In genomic region chr1:43204394-43204793, GRCh38 we compare ENCODE assay signal across 26 cellular contexts. TPM values are rescaled to one million over a fixed set of nuclear protein-coding genes. Genes with fewer than 3 reads are reported as not detected.
A peak's percentile ranks its signal among the peaks of the same experiment; 100 is the strongest.
DNase-seq lines count a peak whose midpoint lies in the region; ATAC-seq, FAIRE-seq and TF ChIP-seq lines count a peak whose summit lies in the region.
"Had no signal": no experiment of that assay in that cellular context is flagged by ENCODE, and none has a peak within 500 bp of the region (broad histone marks: within the 10 kb centered on the region; RNA-seq: fewer than 3 reads in every experiment).

No MANE protein-coding gene starts in this region.

- H3K9me3 Mint-ChIP-seq in mesothelial cell of epicardium: peaks cover 10% of the 10 kb centered on the region

- no peak for FAIRE-seq in A549 (lab: Jason Lieb, UNC)
- FAIRE-seq: D721Med, GM19239, H54, HepG2 had no signal

- peaks cover 27% of the 10 kb centered on the region for H3K4me1 Mint-ChIP-seq in mesothelial cell of epicardium
- H3K4me1 Mint-ChIP-seq: CD8-positive, alpha-beta memory T cell had no signal

- H3K9me3 ChIP-seq in A549: 0 out of 3 replicates have a peak, but pooled peaks cover 3% of the 10 kb centered on the region
- H3K9me3 ChIP-seq: Peyer's patch had no signal

- peaks cover 26% of the 10 kb centered on the region for H3K4me1 ChIP-seq in A549

- H3K27me3 Mint-ChIP-seq in mesothelial cell of epicardium (ENCODE audit: low read depth): no peaks in the 10 kb centered on the region

- no peak overlapping the region for H3K4me3 ChIP-seq in A549
- H3K4me3 ChIP-seq: Peyer's patch had no signal

- DNase-seq in A549 (ENCODE audit: low read depth in 1 of 2, low spot score in 1 of 2): no peak
- peak; percentile 34 for DNase-seq in GM13977 (ENCODE audit: low spot score)
- peak; percentile 13 for DNase-seq in RPMI7951 (ENCODE audit: low read depth)
- no peak for DNase-seq in mesothelial cell of epicardium (ENCODE audit: low spot score in 2 of 2, unreplicated experiment in 2 of 2)
- no peak for DNase-seq in A172 (ENCODE audit: low spot score)
- no peak for DNase-seq in stimulated activated CD8-positive, alpha-beta memory T cell treated with anti-CD3 and anti-CD28 coated beads, Interleukin-4, amount 100 ng/mL, for 48 hours
- no peak for DNase-seq in dermis blood vessel endothelial cell
- no peak for DNase-seq in stimulated activated naive CD4-positive, alpha-beta T cell treated with Interleukin-2 at 50 U/mL for 16 hours (lab: John Stamatoyannopoulos, UW)
- DNase-seq: 8988T; CD8-positive, alpha-beta memory T cell; DMS79; KBM-7; NCI-H1092 treated with DMSO at 0.1 percent for 48 hours; NCI-H1436 treated with DMSO at 0.1 percent for 48 hours; NCI-H2029; NCI-H2227 treated with DMSO at 0.1 percent for 48 hours; NCI-H524; NCI-H774; NK-92 treated with Interleukin-12 subunit alpha and Interleukin-12 subunit beta, amount 100 ng/mL, for 24 hours; Peyer's patch had no signal

- no peak for TF ChIP-seq CTCF in A549 (IDR thresholded peaks at IDR 0.05)
- no peak for TF ChIP-seq CTCF in GM13977 (IDR thresholded peaks at IDR 0.05; ENCODE audit: extremely low read depth, insufficient read depth, missing control alignments)
- TF ChIP-seq CTCF in mesothelial cell of epicardium (IDR thresholded peaks at IDR 0.05; ENCODE audit: unreplicated experiment): no peak

- TF ChIP-seq POLR2A in A549 (IDR thresholded peaks at IDR 0.05; ENCODE audit: low read length): no peak

- ATAC-seq in A549: no peak
- ATAC-seq: HepG2 had no signal

- no peak overlapping the region for H3K4me2 ChIP-seq in A549

- POLR2A ChIA-PET in A549 (lab: Yijun Ruan, JAX): no interaction called here

- no peak for TF ChIP-seq RAD21 in A549 (conservative IDR thresholded peaks at IDR 0.05 in 1 of 2, IDR thresholded peaks at IDR 0.05 in 1 of 2)

- WGBS in A549 (ENCODE audit: missing lambda C conversion rate): 94% methylated on average over 1 of the region's 1 CpG

- peaks cover 9% of the 10 kb centered on the region for H3K36me3 Mint-ChIP-seq in mesothelial cell of epicardium
- H3K36me3 Mint-ChIP-seq: CD8-positive, alpha-beta memory T cell had no signal

- no peak overlapping the region for H3K4me3 Mint-ChIP-seq in mesothelial cell of epicardium
- H3K4me3 Mint-ChIP-seq: CD8-positive, alpha-beta memory T cell had no signal

- peak overlapping the region; percentile 40 for H3K27ac Mint-ChIP-seq in mesothelial cell of epicardium
- H3K27ac Mint-ChIP-seq: CD8-positive, alpha-beta memory T cell had no signal

- in situ Hi-C loops in GM13977 (cut with MboI; ENCODE audit: low pct_unique_long_range_greater_than_20kb, low sequenced_read_pairs, unreplicated experiment): no loop called here

- CTCF ChIA-PET in A549 (lab: Yijun Ruan, JAX): interaction anchor here (1.2 kb wide), 1 partner anchor 210 kb away, joined by 3 read pairs; no protein-coding TSS in a partner anchor

- H3K27ac ChIP-seq in A549: peak overlapping the region; percentile 89 to 92; a peak in 5 of 6 replicates
- H3K27ac ChIP-seq: C4-2B, Peyer's patch had no signal

- no peak for TF ChIP-seq EP300 in A549 (IDR thresholded peaks at IDR 0.05)

TF ChIP-seq in A549, 52 proteins besides CTCF, POLR2A, EP300 and RAD21:
- no peak for TF ChIP-seq CHD2 (IDR thresholded peaks at IDR 0.05; ENCODE audit: low read length, partially characterized antibody)
- no peak for TF ChIP-seq TFCP2L1 (CRISPR knock-in tag; IDR thresholded peaks at IDR 0.05)
- TF ChIP-seq RCOR1 (IDR thresholded peaks at IDR 0.05; ENCODE audit: low read depth, low read length): no peak
- TF ChIP-seq MAX (IDR thresholded peaks at IDR 0.05): no peak
- no peak for TF ChIP-seq PBX3 (IDR thresholded peaks at IDR 0.05)
- no peak for TF ChIP-seq REST (IDR thresholded peaks at IDR 0.05)
- no peak for TF ChIP-seq FOSB (CRISPR knock-in tag; IDR thresholded peaks at IDR 0.05)
- TF ChIP-seq USF2 (IDR thresholded peaks at IDR 0.05): no peak
- no peak for TF ChIP-seq ELK1 (IDR thresholded peaks at IDR 0.05; ENCODE audit: low read depth, low read length)
- TF ChIP-seq HOXB13 (CRISPR knock-in tag; IDR thresholded peaks at IDR 0.05; ENCODE audit: low read depth): no peak
- no peak for TF ChIP-seq EHMT2 (IDR thresholded peaks at IDR 0.05; ENCODE audit: low read depth)
TF ChIP-seq in A549: peak in this region for 0.

RNA-seq across cellular contexts. Expression of gene CFAP57, which starts 32.3 kb away (rescaled TPM):
- polyA plus RNA-seq in A549 (2011; rRNA removed) (0.80 and 1.3 TPM in 2 replicates), A549 (2017; fragmentation: RNase III; extraction: RNeasy Plus Mini Kit Qiagen cat#74134 plus additional on column Dnase treatment) (0.54 to 0.73 TPM (median 0.62 TPM) in 3 replicates)
- polyA plus RNA-seq in A549 (2012; cell fraction: cytosol; rRNA removed): 0.22 and 0.35 TPM in 2 replicates
- 0.28 and 0.34 TPM in 2 replicates for polyA plus RNA-seq in A549 (2012; cell fraction: nucleus; rRNA removed)
- polyA minus RNA-seq in A549 (2011; rRNA and poly(A)+ RNA removed): 1.3 and 2.2 TPM in 2 replicates
- 0.10 and 0.48 TPM in 2 replicates for total RNA-seq in RPMI7951 (2014; rRNA removed; shearing (Covaris generic))
- total RNA-seq in mesothelial cell of epicardium (0.27 to 0.38 TPM (median 0.35 TPM) in 3 replicates), dermis blood vessel endothelial cell (0.14 and 0.17 TPM in 2 replicates)
- total RNA-seq in A172 (2014; rRNA removed; shearing (Covaris generic)): 0.12 and 0.98 TPM in 2 replicates
- total RNA-seq: HepG2, Peyer's patch, SK-MEL-5 had no signal
- polyA plus RNA-seq: CD8-positive, alpha-beta memory T cell had no signal

RNA-seq across cellular contexts. Expression of gene EBNA1BP2, which starts 32.3 kb away (rescaled TPM):
- polyA plus RNA-seq in A549 (2011; rRNA removed): 84.9 and 109 TPM in 2 replicates
- 133 and 149 TPM in 2 replicates for polyA plus RNA-seq in A549 (2012; cell fraction: cytosol; rRNA removed)
- 93.1 and 111 TPM in 2 replicates for polyA plus RNA-seq in A549 (2012; cell fraction: nucleus; rRNA removed)
- 139 to 178 TPM (median 151 TPM) in 3 replicates for polyA plus RNA-seq in A549 (2017; fragmentation: RNase III; extraction: RNeasy Plus Mini Kit Qiagen cat#74134 plus additional on column Dnase treatment)
- polyA minus RNA-seq in A549 (2011; rRNA and poly(A)+ RNA removed): 35.7 and 39.3 TPM in 2 replicates
- total RNA-seq in RPMI7951 (2014; rRNA removed; shearing (Covaris generic)): 175 and 197 TPM in 2 replicates
- total RNA-seq in mesothelial cell of epicardium: 49.1 to 51.3 TPM (median 51.1 TPM) in 3 replicates
- 167 and 244 TPM in 2 replicates for total RNA-seq in A172 (2014; rRNA removed; shearing (Covaris generic))
- 68.1 and 89.9 TPM in 2 replicates for total RNA-seq in dermis blood vessel endothelial cell

Comparison
In these comparisons a context has a peak if more than half of its experiments do, and no peak if none do; other contexts are left out.
1. DNase-seq: peak in GM13977 (single experiment) and RPMI7951 (single experiment); none in A549 (0 of 2), mesothelial cell of epicardium (0 of 2), A172 (single experiment), stimulated activated CD8-positive, alpha-beta memory T cell treated with anti-CD3 and anti-CD28 coated beads, Interleukin-4, amount 100 ng/mL, for 48 hours (single experiment), dermis blood vessel endothelial cell (single experiment) and stimulated activated naive CD4-positive, alpha-beta T cell treated with Interleukin-2 at 50 U/mL for 16 hours (single experiment).